In genomic region chr6:166275714-166276166, GRCh38 we compare ENCODE assay signal across 8 cellular contexts. TPM values are rescaled to one million over a fixed set of nuclear protein-coding genes. Genes with fewer than 3 reads are reported as not detected.
DNase-seq lines count a peak whose midpoint lies in the region; ATAC-seq lines count a peak whose summit lies in the region.

No MANE protein-coding gene starts in this region.

- ATAC-seq in GM21529 (IDR thresholded peaks at IDR 0.05; ENCODE audit: unreplicated experiment) = peak; percentile 80
- ATAC-seq in Right ventricle myocardium inferior = peak; percentile 79
- no peak for ATAC-seq in GM21447 (IDR thresholded peaks at IDR 0.05; ENCODE audit: unreplicated experiment)

- intact Hi-C loops in Right ventricle myocardium inferior (cut with DNase I) = loop anchor here (2.0 kb wide), 1 partner anchor 125 kb away; no protein-coding TSS in a partner anchor

- peak; percentile 34 for DNase-seq in ELR (ENCODE audit: low read depth)
- DNase-seq in HuH-7 (ENCODE audit: low spot score) = peak; percentile 86
- peak; percentile 56 for DNase-seq in SKM-1 treated with dmso at 0.1 percent for 144 hours (lab: John Stamatoyannopoulos, UW; ENCODE audit: unreplicated experiment)
- peak; percentile 81 for DNase-seq in activated naive CD4-positive, alpha-beta T cell treated with anti-CD3 and anti-CD28 coated beads, Interleukin-2, amount 50 U/mL, for 16 hours
- peak; percentile 92 for DNase-seq in Right ventricle myocardium inferior (ENCODE audit: missing footprints)
- DNase-seq in putamen (ENCODE audit: low spot score) = peak; percentile 71

RNA-seq across cellular contexts. Expression of gene PRR18, which starts 32.5 kb away (rescaled TPM):
- total RNA-seq in Right ventricle myocardium inferior = 0.11 TPM

Comparison
In these comparisons a context has a peak if more than half of its experiments do, and no peak if none do; other contexts are left out.
1. DNase-seq: peak in every context shown above with its lines; median percentile 92 in Right ventricle myocardium inferior; 86 in HuH-7; 81 in activated naive CD4-positive, alpha-beta T cell treated with anti-CD3 and anti-CD28 coated beads, Interleukin-2, amount 50 U/mL, for 16 hours; 71 in putamen; 56 in SKM-1 treated with dmso at 0.1 percent for 144 hours; 34 in ELR.